In genomic region chr5:38994329-38994927, GRCh38 we compare ENCODE assay signal across 8 cellular contexts.
DNase-seq lines count a peak whose midpoint lies in the region; ATAC-seq, FAIRE-seq and TF ChIP-seq lines count a peak whose summit lies in the region.

No MANE protein-coding gene starts in this region.

- H3K4me1 ChIP-seq in BE2C, result peaks cover 4% of the 10 kb centered on the region; the same call in 1 of the 2 replicates

- TF ChIP-seq CTCF in BE2C (IDR thresholded peaks at IDR 0.05; ENCODE audit: low read depth, low read length) (peak; percentile 64), VCaP (conservative IDR thresholded peaks at IDR 0.05) (peak; percentile 85)

- H3K27me3 ChIP-seq in BE2C, result no peaks in the 10 kb centered on the region

- no peaks in the 10 kb centered on the region; the same call in 1 of the 2 replicates for H3K9me3 ChIP-seq in BE2C

- intact Hi-C loops in Right ventricle myocardium superior (cut with DNase I), result no loop called here

- H3K36me3 ChIP-seq in BE2C, result peaks cover 6% of the 10 kb centered on the region

- peak; percentile 75 for ATAC-seq in Right ventricle myocardium superior (ENCODE audit: poor library complexity)

- DNase-seq in BE2C (peak; percentile 60), GM12892 (ENCODE audit: insufficient read length) (peak; percentile 2), NCI-H1048 (lab: John Stamatoyannopoulos, UW) (peak; percentile 4), Right ventricle myocardium superior (peak; percentile 13), renal cortical epithelial cell (ENCODE audit: low read depth) (peak; percentile 80), NCI-H1417 treated with DMSO at 0.1 percent for 48 hours (lab: John Stamatoyannopoulos, UW) (no peak), GF-D8 (lab: John Stamatoyannopoulos, UW) (no peak)

- TF ChIP-seq POLR2A in GM12892 (IDR thresholded peaks at IDR 0.05; ENCODE audit: low read depth, low read length), result no peak

- H3K27ac ChIP-seq in VCaP, result no peak overlapping the region

- no peak overlapping the region for H3K4me3 ChIP-seq in BE2C (ENCODE audit: low read depth, low read length)

- FAIRE-seq in GM12892 (lab: Jason Lieb, UNC), result no peak

Comparison
In these comparisons a context has a peak if more than half of its experiments do, and no peak if none do; other contexts are left out.
1. DNase-seq: peak in BE2C (single experiment), GM12892 (single experiment), NCI-H1048 (single experiment), Right ventricle myocardium superior (single experiment) and renal cortical epithelial cell (single experiment); none in NCI-H1417 treated with DMSO at 0.1 percent for 48 hours (single experiment) and GF-D8 (single experiment).